In genomic region chr11:128549256-128549944, GRCh38 we compare ENCODE assay signal across 1 cellular context.
TF ChIP-seq lines count a peak whose summit lies in the region.

No MANE protein-coding gene starts in this region.

TF ChIP-seq in GM12878, 131 proteins besides CTCF, POLR2A, EP300 and RAD21 (continued from another document):
- TF ChIP-seq REST (IDR thresholded peaks at IDR 0.05; ENCODE audit: low read depth, low read length): no peak
- TF ChIP-seq CREB1 (IDR thresholded peaks at IDR 0.05; ENCODE audit: low read depth): no peak
- TF ChIP-seq POU2F2 (IDR thresholded peaks at IDR 0.05; ENCODE audit: borderline replicate concordance, low read depth, low read length): no peak
